In the genomic region with DNA sequence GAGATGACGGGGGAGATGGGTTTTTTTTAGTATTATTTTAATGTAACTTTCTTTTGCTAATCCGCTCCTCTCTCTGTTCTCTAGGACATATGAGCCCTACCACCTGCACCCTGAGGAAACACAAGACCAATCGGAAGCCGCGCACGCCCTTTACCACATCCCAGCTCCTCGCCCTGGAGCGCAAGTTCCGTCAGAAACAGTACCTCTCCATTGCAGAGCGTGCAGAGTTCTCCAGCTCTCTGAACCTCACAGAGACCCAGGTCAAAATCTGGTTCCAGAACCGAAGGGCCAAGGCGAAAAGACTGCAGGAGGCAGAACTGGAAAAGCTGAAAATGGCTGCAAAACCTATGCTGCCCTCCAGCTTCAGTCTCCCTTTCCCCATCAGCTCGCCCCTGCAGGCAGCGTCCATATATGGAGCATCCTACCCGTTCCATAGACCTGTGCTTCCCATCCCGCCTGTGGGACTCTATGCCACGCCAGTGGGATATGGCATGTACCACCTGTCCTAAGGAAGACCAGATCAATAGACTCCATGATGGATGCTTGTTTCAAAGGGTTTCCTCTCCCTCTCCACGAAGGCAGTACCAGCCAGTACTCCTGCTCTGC, we compare ENCODE assay signal across 1 cellular context.
TF ChIP-seq lines count a peak whose summit lies in the region.

No MANE protein-coding gene starts in this region.

TF ChIP-seq in WTC11, 78 proteins besides CTCF, POLR2A, EP300 and RAD21 (continued from another document):
- TF ChIP-seq, protein P1, sequence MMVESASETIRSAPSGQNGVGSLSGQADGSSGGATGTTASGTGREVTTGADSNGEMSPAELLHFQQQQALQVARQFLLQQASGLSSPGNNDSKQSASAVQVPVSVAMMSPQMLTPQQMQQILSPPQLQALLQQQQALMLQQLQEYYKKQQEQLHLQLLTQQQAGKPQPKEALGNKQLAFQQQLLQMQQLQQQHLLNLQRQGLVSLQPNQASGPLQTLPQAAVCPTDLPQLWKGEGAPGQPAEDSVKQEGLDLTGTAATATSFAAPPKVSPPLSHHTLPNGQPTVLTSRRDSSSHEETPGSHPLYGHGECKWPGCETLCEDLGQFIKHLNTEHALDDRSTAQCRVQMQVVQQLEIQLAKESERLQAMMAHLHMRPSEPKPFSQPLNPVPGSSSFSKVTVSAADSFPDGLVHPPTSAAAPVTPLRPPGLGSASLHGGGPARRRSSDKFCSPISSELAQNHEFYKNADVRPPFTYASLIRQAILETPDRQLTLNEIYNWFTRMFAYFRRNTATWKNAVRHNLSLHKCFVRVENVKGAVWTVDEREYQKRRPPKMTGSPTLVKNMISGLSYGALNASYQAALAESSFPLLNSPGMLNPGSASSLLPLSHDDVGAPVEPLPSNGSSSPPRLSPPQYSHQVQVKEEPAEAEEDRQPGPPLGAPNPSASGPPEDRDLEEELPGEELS (CRISPR knock-in tag; IDR thresholded peaks at IDR 0.05) = no peak
- TF ChIP-seq, protein P2, sequence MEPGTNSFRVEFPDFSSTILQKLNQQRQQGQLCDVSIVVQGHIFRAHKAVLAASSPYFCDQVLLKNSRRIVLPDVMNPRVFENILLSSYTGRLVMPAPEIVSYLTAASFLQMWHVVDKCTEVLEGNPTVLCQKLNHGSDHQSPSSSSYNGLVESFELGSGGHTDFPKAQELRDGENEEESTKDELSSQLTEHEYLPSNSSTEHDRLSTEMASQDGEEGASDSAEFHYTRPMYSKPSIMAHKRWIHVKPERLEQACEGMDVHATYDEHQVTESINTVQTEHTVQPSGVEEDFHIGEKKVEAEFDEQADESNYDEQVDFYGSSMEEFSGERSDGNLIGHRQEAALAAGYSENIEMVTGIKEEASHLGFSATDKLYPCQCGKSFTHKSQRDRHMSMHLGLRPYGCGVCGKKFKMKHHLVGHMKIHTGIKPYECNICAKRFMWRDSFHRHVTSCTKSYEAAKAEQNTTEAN (CRISPR knock-in tag; IDR thresholded peaks at IDR 0.05) = no peak
- TF ChIP-seq, protein P3, sequence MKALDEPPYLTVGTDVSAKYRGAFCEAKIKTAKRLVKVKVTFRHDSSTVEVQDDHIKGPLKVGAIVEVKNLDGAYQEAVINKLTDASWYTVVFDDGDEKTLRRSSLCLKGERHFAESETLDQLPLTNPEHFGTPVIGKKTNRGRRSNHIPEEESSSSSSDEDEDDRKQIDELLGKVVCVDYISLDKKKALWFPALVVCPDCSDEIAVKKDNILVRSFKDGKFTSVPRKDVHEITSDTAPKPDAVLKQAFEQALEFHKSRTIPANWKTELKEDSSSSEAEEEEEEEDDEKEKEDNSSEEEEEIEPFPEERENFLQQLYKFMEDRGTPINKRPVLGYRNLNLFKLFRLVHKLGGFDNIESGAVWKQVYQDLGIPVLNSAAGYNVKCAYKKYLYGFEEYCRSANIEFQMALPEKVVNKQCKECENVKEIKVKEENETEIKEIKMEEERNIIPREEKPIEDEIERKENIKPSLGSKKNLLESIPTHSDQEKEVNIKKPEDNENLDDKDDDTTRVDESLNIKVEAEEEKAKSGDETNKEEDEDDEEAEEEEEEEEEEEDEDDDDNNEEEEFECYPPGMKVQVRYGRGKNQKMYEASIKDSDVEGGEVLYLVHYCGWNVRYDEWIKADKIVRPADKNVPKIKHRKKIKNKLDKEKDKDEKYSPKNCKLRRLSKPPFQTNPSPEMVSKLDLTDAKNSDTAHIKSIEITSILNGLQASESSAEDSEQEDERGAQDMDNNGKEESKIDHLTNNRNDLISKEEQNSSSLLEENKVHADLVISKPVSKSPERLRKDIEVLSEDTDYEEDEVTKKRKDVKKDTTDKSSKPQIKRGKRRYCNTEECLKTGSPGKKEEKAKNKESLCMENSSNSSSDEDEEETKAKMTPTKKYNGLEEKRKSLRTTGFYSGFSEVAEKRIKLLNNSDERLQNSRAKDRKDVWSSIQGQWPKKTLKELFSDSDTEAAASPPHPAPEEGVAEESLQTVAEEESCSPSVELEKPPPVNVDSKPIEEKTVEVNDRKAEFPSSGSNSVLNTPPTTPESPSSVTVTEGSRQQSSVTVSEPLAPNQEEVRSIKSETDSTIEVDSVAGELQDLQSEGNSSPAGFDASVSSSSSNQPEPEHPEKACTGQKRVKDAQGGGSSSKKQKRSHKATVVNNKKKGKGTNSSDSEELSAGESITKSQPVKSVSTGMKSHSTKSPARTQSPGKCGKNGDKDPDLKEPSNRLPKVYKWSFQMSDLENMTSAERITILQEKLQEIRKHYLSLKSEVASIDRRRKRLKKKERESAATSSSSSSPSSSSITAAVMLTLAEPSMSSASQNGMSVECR (CRISPR knock-in tag; IDR thresholded peaks at IDR 0.05; ENCODE audit: borderline replicate concordance) = no peak
- no peak for TF ChIP-seq ZNF219 (CRISPR knock-in tag; IDR thresholded peaks at IDR 0.05; ENCODE audit: borderline replicate concordance)
- no peak for TF ChIP-seq FOXJ3 (CRISPR knock-in tag; IDR thresholded peaks at IDR 0.05; ENCODE audit: borderline replicate concordance)
- TF ChIP-seq, protein P4, sequence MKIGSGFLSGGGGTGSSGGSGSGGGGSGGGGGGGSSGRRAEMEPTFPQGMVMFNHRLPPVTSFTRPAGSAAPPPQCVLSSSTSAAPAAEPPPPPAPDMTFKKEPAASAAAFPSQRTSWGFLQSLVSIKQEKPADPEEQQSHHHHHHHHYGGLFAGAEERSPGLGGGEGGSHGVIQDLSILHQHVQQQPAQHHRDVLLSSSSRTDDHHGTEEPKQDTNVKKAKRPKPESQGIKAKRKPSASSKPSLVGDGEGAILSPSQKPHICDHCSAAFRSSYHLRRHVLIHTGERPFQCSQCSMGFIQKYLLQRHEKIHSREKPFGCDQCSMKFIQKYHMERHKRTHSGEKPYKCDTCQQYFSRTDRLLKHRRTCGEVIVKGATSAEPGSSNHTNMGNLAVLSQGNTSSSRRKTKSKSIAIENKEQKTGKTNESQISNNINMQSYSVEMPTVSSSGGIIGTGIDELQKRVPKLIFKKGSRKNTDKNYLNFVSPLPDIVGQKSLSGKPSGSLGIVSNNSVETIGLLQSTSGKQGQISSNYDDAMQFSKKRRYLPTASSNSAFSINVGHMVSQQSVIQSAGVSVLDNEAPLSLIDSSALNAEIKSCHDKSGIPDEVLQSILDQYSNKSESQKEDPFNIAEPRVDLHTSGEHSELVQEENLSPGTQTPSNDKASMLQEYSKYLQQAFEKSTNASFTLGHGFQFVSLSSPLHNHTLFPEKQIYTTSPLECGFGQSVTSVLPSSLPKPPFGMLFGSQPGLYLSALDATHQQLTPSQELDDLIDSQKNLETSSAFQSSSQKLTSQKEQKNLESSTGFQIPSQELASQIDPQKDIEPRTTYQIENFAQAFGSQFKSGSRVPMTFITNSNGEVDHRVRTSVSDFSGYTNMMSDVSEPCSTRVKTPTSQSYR (CRISPR knock-in tag; IDR thresholded peaks at IDR 0.05) = no peak
- no peak for TF ChIP-seq KAT7 (CRISPR knock-in tag; IDR thresholded peaks at IDR 0.05; ENCODE audit: borderline replicate concordance)
- TF ChIP-seq ZNF423 (CRISPR knock-in tag; IDR thresholded peaks at IDR 0.05) = no peak
- TF ChIP-seq, protein P5, sequence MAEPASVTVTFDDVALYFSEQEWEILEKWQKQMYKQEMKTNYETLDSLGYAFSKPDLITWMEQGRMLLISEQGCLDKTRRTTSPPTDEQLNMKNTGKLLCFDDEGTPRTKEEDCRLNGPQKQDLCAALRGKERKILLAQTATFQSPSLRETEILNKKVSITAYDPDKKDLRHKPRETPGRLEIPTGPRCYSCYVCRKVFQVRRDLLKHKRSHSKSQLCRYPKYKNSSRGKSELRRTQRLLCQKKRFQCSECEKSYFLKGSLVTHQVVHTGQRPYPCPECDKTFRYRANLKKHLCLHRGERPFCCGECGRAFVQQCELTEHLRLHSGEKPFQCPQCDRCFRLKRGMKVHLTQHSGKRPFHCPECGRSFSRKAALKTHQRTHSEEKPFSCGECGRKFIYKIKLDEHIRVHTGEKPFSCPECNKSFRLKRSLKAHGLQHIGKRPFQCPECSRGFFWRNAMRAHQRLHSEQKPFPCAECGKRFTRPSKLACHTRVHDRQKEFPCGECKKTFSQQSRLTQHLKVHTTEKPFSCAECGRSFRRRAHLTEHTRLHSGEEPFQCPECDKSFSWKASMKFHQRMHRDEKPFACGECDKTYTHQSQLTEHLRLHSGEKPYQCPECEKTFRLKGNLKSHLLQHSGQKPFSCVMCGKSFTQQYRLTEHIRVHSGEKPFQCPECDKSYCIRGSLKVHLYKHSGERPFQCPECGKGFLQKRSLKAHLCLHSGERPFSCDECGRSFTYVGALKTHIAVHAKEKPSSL (CRISPR knock-in tag; conservative IDR thresholded peaks at IDR 0.05) = no peak
- TF ChIP-seq, protein P6, sequence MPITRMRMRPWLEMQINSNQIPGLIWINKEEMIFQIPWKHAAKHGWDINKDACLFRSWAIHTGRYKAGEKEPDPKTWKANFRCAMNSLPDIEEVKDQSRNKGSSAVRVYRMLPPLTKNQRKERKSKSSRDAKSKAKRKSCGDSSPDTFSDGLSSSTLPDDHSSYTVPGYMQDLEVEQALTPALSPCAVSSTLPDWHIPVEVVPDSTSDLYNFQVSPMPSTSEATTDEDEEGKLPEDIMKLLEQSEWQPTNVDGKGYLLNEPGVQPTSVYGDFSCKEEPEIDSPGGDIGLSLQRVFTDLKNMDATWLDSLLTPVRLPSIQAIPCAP (CRISPR knock-in tag; IDR thresholded peaks at IDR 0.05) = no peak
